ENCODE assay signal across 26 cellular contexts in genomic region chr16:81273223-81273940, GRCh38. TPM values are rescaled to one million over a fixed set of nuclear protein-coding genes. Genes with fewer than 3 reads are reported as not detected.
A peak's percentile ranks its signal among the peaks of the same experiment; 100 is the strongest.
DNase-seq lines count a peak whose midpoint lies in the region; ATAC-seq, FAIRE-seq and TF ChIP-seq lines count a peak whose summit lies in the region.
"Had no signal": no experiment of that assay in that cellular context is flagged by ENCODE, and none has a peak within 500 bp of the region (broad histone marks: within the 10 kb centered on the region; RNA-seq: fewer than 3 reads in every experiment).

No MANE protein-coding gene starts in this region.

- H3K4me1 Mint-ChIP-seq in nephron progenitor cell: peaks cover 27% of the 10 kb centered on the region
- H3K4me1 Mint-ChIP-seq in activated naive CD8-positive, alpha-beta T cell treated with anti-CD3 and anti-CD28 coated beads, Interleukin-2, amount 50 U/mL, for 24 hours: no peaks in the 10 kb centered on the region
- H3K4me1 Mint-ChIP-seq: activated B cell treated with CpG ODN at 0.5 μM for 24 hours, memory B cell had no signal

- H3K27ac ChIP-seq in angular gyrus (ENCODE audit: low read depth, low read length) (peak overlapping the region; percentile 19), substantia nigra (ENCODE audit: low read depth, low read length, poor library complexity, severe bottlenecking) (no peak overlapping the region)
- H3K27ac ChIP-seq: coronary artery, GM23248, SK-N-MC had no signal

- DNase-seq in fibroblast of the aortic adventitia (ENCODE audit: low read depth): peak; percentile 68
- DNase-seq in nephron progenitor cell: no peak
- DNase-seq in substantia nigra (lab: John Stamatoyannopoulos, UW): peak in 28 of 49 donors; percentile 1 to 62 (median 12)
- no peak for DNase-seq in GM19239 (ENCODE audit: insufficient read length, low spot score)
- DNase-seq in superior temporal gyrus (ENCODE audit: extremely low spot score): no peak
- no peak for DNase-seq in activated naive CD8-positive, alpha-beta T cell treated with anti-CD3 and anti-CD28 coated beads, Interleukin-2, amount 50 U/mL, for 24 hours
- no peak for DNase-seq in GM19240 (ENCODE audit: insufficient read length, low spot score)
- DNase-seq: activated B cell treated with CpG ODN at 0.5 μM for 24 hours; activated CD8-positive, alpha-beta T cell treated with anti-CD3 and anti-CD28 coated beads, Interleukin-2, amount 10 ng/mL, durations not matched to agents 7 days and 5 days; activated naive CD4-positive, alpha-beta T cell treated with Interleukin-2 at 50 U/mL for 16 hours; activated T-cell treated with anti-CD3 and anti-CD28 coated beads, Interleukin-2, amount 50 U/mL, for 24 hours; DMS153; GM23248; NCI-H2081 treated with DMSO at 0.1 percent for 48 hours; NCI-H446; NK-92 treated with Interleukin-12 subunit alpha and Interleukin-12 subunit beta, amount 100 ng/mL, for 24 hours; stimulated activated CD8-positive, alpha-beta memory T cell treated with anti-CD3 and anti-CD28 coated beads, Interleukin-4, amount 100 ng/mL, for 48 hours; T-helper 9 cell had no signal

- peak overlapping the region; percentile 49 for H3K27ac Mint-ChIP-seq in nephron progenitor cell
- no peak overlapping the region for H3K27ac Mint-ChIP-seq in activated naive CD8-positive, alpha-beta T cell treated with anti-CD3 and anti-CD28 coated beads, Interleukin-2, amount 50 U/mL, for 24 hours
- H3K27ac Mint-ChIP-seq: activated B cell treated with CpG ODN at 0.5 μM for 24 hours; activated CD8-positive, alpha-beta T cell treated with anti-CD3 and anti-CD28 coated beads, Interleukin-2, amount 10 ng/mL, durations not matched to agents 7 days and 5 days; activated T-cell treated with anti-CD3 and anti-CD28 coated beads, Interleukin-2, amount 50 U/mL, for 24 hours; memory B cell had no signal

- no peaks in the 10 kb centered on the region for H3K9me3 Mint-ChIP-seq in nephron progenitor cell
- no peaks in the 10 kb centered on the region for H3K9me3 Mint-ChIP-seq in activated naive CD8-positive, alpha-beta T cell treated with anti-CD3 and anti-CD28 coated beads, Interleukin-2, amount 50 U/mL, for 24 hours
- H3K9me3 Mint-ChIP-seq: activated B cell treated with CpG ODN at 0.5 μM for 24 hours; activated T-cell treated with anti-CD3 and anti-CD28 coated beads, Interleukin-2, amount 50 U/mL, for 24 hours; memory B cell; neural crest cell had no signal

- no peak for FAIRE-seq in GM19239 (lab: Jason Lieb, UNC)
- FAIRE-seq: endometrium, islet of Langerhans had no signal

- no peaks in the 10 kb centered on the region for H3K36me3 Mint-ChIP-seq in nephron progenitor cell (ENCODE audit: low read depth)
- no peaks in the 10 kb centered on the region for H3K36me3 Mint-ChIP-seq in activated naive CD8-positive, alpha-beta T cell treated with anti-CD3 and anti-CD28 coated beads, Interleukin-2, amount 50 U/mL, for 24 hours (ENCODE audit: low read depth)
- H3K36me3 Mint-ChIP-seq: memory B cell had no signal

- TF ChIP-seq CTCF in fibroblast of the aortic adventitia (IDR thresholded peaks at IDR 0.05; ENCODE audit: insufficient read depth, low read length) (no peak), nephron progenitor cell (IDR thresholded peaks at IDR 0.05) (no peak)

- ATAC-seq in activated naive CD8-positive, alpha-beta T cell treated with anti-CD3 and anti-CD28 coated beads, Interleukin-2, amount 50 U/mL, for 24 hours: no peak
- ATAC-seq: activated CD8-positive, alpha-beta T cell treated with anti-CD3 and anti-CD28 coated beads, Interleukin-2, amount 10 ng/mL, durations not matched to agents 7 days and 5 days had no signal

- H3K27me3 Mint-ChIP-seq in nephron progenitor cell (ENCODE audit: low read depth, poor library complexity): peaks cover 7% of the 10 kb centered on the region
- no peaks in the 10 kb centered on the region for H3K27me3 Mint-ChIP-seq in activated naive CD8-positive, alpha-beta T cell treated with anti-CD3 and anti-CD28 coated beads, Interleukin-2, amount 50 U/mL, for 24 hours

- H3K4me3 ChIP-seq in fibroblast of the aortic adventitia (ENCODE audit: low read depth, low read length): no peak overlapping the region
- H3K4me3 ChIP-seq: coronary artery, GM23248, SK-N-MC, suprapubic skin had no signal

- H3K4me3 Mint-ChIP-seq in nephron progenitor cell: no peak overlapping the region
- no peak overlapping the region for H3K4me3 Mint-ChIP-seq in activated naive CD8-positive, alpha-beta T cell treated with anti-CD3 and anti-CD28 coated beads, Interleukin-2, amount 50 U/mL, for 24 hours
- H3K4me3 Mint-ChIP-seq: activated B cell treated with CpG ODN at 0.5 μM for 24 hours; activated CD8-positive, alpha-beta T cell treated with anti-CD3 and anti-CD28 coated beads, Interleukin-2, amount 10 ng/mL, durations not matched to agents 7 days and 5 days; activated T-cell treated with anti-CD3 and anti-CD28 coated beads, Interleukin-2, amount 50 U/mL, for 24 hours; memory B cell; neural crest cell had no signal

RNA-seq across cellular contexts. Expression of gene BCO1, which starts 34.9 kb away (rescaled TPM):
- not detected in 2 replicates for total RNA-seq in fibroblast of the aortic adventitia (ENCODE audit: low replicate concordance)
- total RNA-seq: activated B cell treated with CpG ODN at 0.5 μM for 24 hours; activated CD8-positive, alpha-beta T cell treated with anti-CD3 and anti-CD28 coated beads, Interleukin-2, amount 10 ng/mL, durations not matched to agents 7 days and 5 days; GM23248; neural crest cell had no signal

RNA-seq across cellular contexts. Expression of gene GAN, which starts 41.4 kb away (rescaled TPM):
- total RNA-seq in fibroblast of the aortic adventitia (ENCODE audit: low replicate concordance): 6.2 and 21.3 TPM in 2 replicates

Comparison
In these comparisons a context has a peak if more than half of its experiments do, and no peak if none do; other contexts are left out.
1. DNase-seq: peak in fibroblast of the aortic adventitia (single experiment) and substantia nigra (28 of 49); none in nephron progenitor cell (single experiment), GM19239 (single experiment), superior temporal gyrus (single experiment), activated naive CD8-positive, alpha-beta T cell treated with anti-CD3 and anti-CD28 coated beads, Interleukin-2, amount 50 U/mL, for 24 hours (single experiment) and GM19240 (single experiment).